Comparison of ENCODE assay signal across 11 cellular contexts in genomic region chr9:37941253-37941652, GRCh38.
"Had no signal": no experiment of that assay in that cellular context is flagged by ENCODE, and none has a peak within 500 bp of the region (broad histone marks: within the 10 kb centered on the region; RNA-seq: fewer than 3 reads in every experiment).

No MANE protein-coding gene starts in this region.

- H3K27ac ChIP-seq: breast epithelium, left ventricle myocardium inferior, ovary, uterus had no signal

- H3K4me3 Mint-ChIP-seq: activated CD4-positive, alpha-beta memory T cell treated with anti-CD3 and anti-CD28 coated beads for 36 hours; activated naive CD8-positive, alpha-beta T cell treated with anti-CD3 and anti-CD28 coated beads, Interleukin-2, amount 10 ng/mL, durations not matched to agents 7 days and 5 days had no signal

- H3K4me1 Mint-ChIP-seq: activated naive CD8-positive, alpha-beta T cell treated with anti-CD3 and anti-CD28 coated beads, Interleukin-2, amount 10 ng/mL, durations not matched to agents 7 days and 5 days had no signal

- H3K27me3 ChIP-seq: breast epithelium, ovary, uterus had no signal

- H3K36me3 Mint-ChIP-seq: activated CD4-positive, alpha-beta memory T cell treated with anti-CD3 and anti-CD28 coated beads for 36 hours; activated naive CD8-positive, alpha-beta T cell treated with anti-CD3 and anti-CD28 coated beads, Interleukin-2, amount 10 ng/mL, durations not matched to agents 7 days and 5 days had no signal

- DNase-seq: activated CD4-positive, alpha-beta memory T cell treated with anti-CD3 and anti-CD28 coated beads for 36 hours; activated gamma-delta T cell treated with Interleukin-2 at 50 U/mL for 16 hours; activated naive CD8-positive, alpha-beta T cell treated with anti-CD3 and anti-CD28 coated beads, Interleukin-2, amount 10 ng/mL, durations not matched to agents 7 days and 5 days; activated T-cell treated with anti-CD3 and anti-CD28 coated beads, Interleukin-2, amount 50 U/mL, for 48 hours; anterior cingulate cortex; kidney; left ventricle myocardium inferior; mesendoderm; ovary; uterus had no signal

- H3K36me3 ChIP-seq: breast epithelium, ovary, uterus had no signal

- H3K9me3 ChIP-seq: breast epithelium, left ventricle myocardium inferior, ovary, uterus had no signal

- H3K9me3 Mint-ChIP-seq: activated CD4-positive, alpha-beta memory T cell treated with anti-CD3 and anti-CD28 coated beads for 36 hours; activated naive CD8-positive, alpha-beta T cell treated with anti-CD3 and anti-CD28 coated beads, Interleukin-2, amount 10 ng/mL, durations not matched to agents 7 days and 5 days had no signal

- H3K4me3 ChIP-seq: breast epithelium, left ventricle myocardium inferior, ovary, uterus had no signal

- H3K27me3 Mint-ChIP-seq: activated CD4-positive, alpha-beta memory T cell treated with anti-CD3 and anti-CD28 coated beads for 36 hours; activated naive CD8-positive, alpha-beta T cell treated with anti-CD3 and anti-CD28 coated beads, Interleukin-2, amount 10 ng/mL, durations not matched to agents 7 days and 5 days had no signal

- H3K27ac Mint-ChIP-seq: activated CD4-positive, alpha-beta memory T cell treated with anti-CD3 and anti-CD28 coated beads for 36 hours; activated naive CD8-positive, alpha-beta T cell treated with anti-CD3 and anti-CD28 coated beads, Interleukin-2, amount 10 ng/mL, durations not matched to agents 7 days and 5 days had no signal
